1 cellular context compared by ENCODE assay signal in genomic region chr5:135027699-135028615, GRCh38.
TF ChIP-seq lines count a peak whose summit lies in the region.

No MANE protein-coding gene starts in this region.

TF ChIP-seq in K562, 482 proteins besides CTCF, POLR2A, EP300 and RAD21 (continued from another document):
- TF ChIP-seq THRA (IDR thresholded peaks at IDR 0.05) = no peak
- TF ChIP-seq HNRNPL (IDR thresholded peaks at IDR 0.05; ENCODE audit: low read depth, low read length) = peak; percentile 17; the same call in 1 of the 2 replicates
- peak; percentile 6 for TF ChIP-seq RBM22 (IDR thresholded peaks at IDR 0.05; ENCODE audit: low read depth, low read length, poor library complexity, severe bottlenecking)
- peak; percentile 97 for TF ChIP-seq ZBTB33 (CRISPR knock-in tag; IDR thresholded peaks at IDR 0.05)
- TF ChIP-seq NFXL1 (CRISPR knock-in tag; IDR thresholded peaks at IDR 0.05) = no peak
